Comparison of ENCODE assay signal across 14 cellular contexts in genomic region chr2:139259422-139260051, GRCh38.
DNase-seq lines count a peak whose midpoint lies in the region; ATAC-seq and TF ChIP-seq lines count a peak whose summit lies in the region.
"Had no signal": no experiment of that assay in that cellular context is flagged by ENCODE, and none has a peak within 500 bp of the region (broad histone marks: within the 10 kb centered on the region; RNA-seq: fewer than 3 reads in every experiment).

No MANE protein-coding gene starts in this region.

- H3K9me3 ChIP-seq in HCT116 (ENCODE audit: control insufficient read depth in 1 of 2, insufficient read depth in 1 of 2, low read depth in 1 of 2, low read length in 2 of 2), result no peaks in the 10 kb centered on the region

- no peak overlapping the region for H3K4me3 ChIP-seq in HCT116 (replicated peaks in 1 of 2; ENCODE audit: low read depth in 1 of 2, low read length in 2 of 2)
- H3K4me3 ChIP-seq: BLaER1 treated with 17β-estradiol and CSF1 and Interleukin-3, amounts not matched to agents 10 nM and 100 nM; GM12878; GM23248 had no signal

- peak overlapping the region; percentile 57 for H2AFZ ChIP-seq in HCT116 (ENCODE audit: low read depth, low read length, poor library complexity, severe bottlenecking)
- H2AFZ ChIP-seq: GM23248 had no signal

- RAD21 ChIA-PET in HCT116 (lab: Charles Lee; ENCODE audit: low non-redundant PET in 1 of 2, low total read pairs in 2 of 2, uncharacterized antibody in 2 of 2, unreplicated experiment in 2 of 2), result no interaction called here

- H4K20me1 ChIP-seq in HCT116 (ENCODE audit: insufficient read depth), result no peaks in the 10 kb centered on the region
- H4K20me1 ChIP-seq: BLaER1 treated with 17β-estradiol and CSF1 and Interleukin-3, amounts not matched to agents 10 nM and 100 nM had no signal

- H3K4me1 ChIP-seq in HCT116 (ENCODE audit: control insufficient read depth in 1 of 2, insufficient read depth in 2 of 2, low read length in 2 of 2), result peaks cover 0 to 14% of the 10 kb centered on the region in 2 experiments; a peak in 2 of 4 replicates
- H3K4me1 ChIP-seq: BLaER1 treated with 17β-estradiol and CSF1 and Interleukin-3, amounts not matched to agents 10 nM and 100 nM had no signal

- DNase-seq in HCT116 (ENCODE audit: low read depth, low spot score) (peak; percentile 32), HuH-7 (ENCODE audit: low spot score) (peak; percentile 17), iPS-NIHi7 (ENCODE audit: extremely low spot score) (peak; percentile 10), renal cortical epithelial cell (ENCODE audit: low read depth) (peak; percentile 20), iPS-NIHi11 (ENCODE audit: low spot score) (no peak), NAMALWA (ENCODE audit: low spot score) (no peak), NCI-H2196 (lab: John Stamatoyannopoulos, UW; ENCODE audit: unreplicated experiment) (no peak)
- DNase-seq: ACHN; CD4-positive, CD25-positive, alpha-beta regulatory T cell; DMS79; GM23248; IMR-90 had no signal

- no peaks in the 10 kb centered on the region for H3K79me2 ChIP-seq in HCT116 (ENCODE audit: insufficient read depth, low read length)

- TF ChIP-seq CTCF in HCT116 (IDR thresholded peaks at IDR 0.05 in 2 of 3, conservative IDR thresholded peaks at IDR 0.05 in 1 of 3; ENCODE audit: borderline replicate concordance in 1 of 3, insufficient read depth in 1 of 3, low read depth in 2 of 3, low read length in 2 of 3), result no peak

- no peak overlapping the region for H3K9ac ChIP-seq in HCT116 (ENCODE audit: low read length)
- H3K9ac ChIP-seq: BLaER1 treated with 17β-estradiol and CSF1 and Interleukin-3, amounts not matched to agents 10 nM and 100 nM; GM23248 had no signal

- TF ChIP-seq POLR2A in HCT116 (IDR thresholded peaks at IDR 0.05; ENCODE audit: borderline replicate concordance, extremely low read depth, insufficient read depth, insufficient read length), result no peak

- no peaks in the 10 kb centered on the region for H3K9me2 ChIP-seq in HCT116 (ENCODE audit: insufficient read depth)

- peak overlapping the region; percentile 24; the same call in 1 of the 2 replicates for H3K4me2 ChIP-seq in HCT116 (ENCODE audit: low read length)
- H3K4me2 ChIP-seq: BLaER1 treated with 17β-estradiol and CSF1 and Interleukin-3, amounts not matched to agents 10 nM and 100 nM had no signal

- no TSS peak for BruUV-seq in HCT116 (replicated peaks; lab: Mats Ljungman, UMichigan)

- H3K36me3 ChIP-seq in HCT116 (ENCODE audit: control insufficient read depth in 1 of 2, insufficient read depth in 2 of 2, low read length in 2 of 2), result no peaks in the 10 kb centered on the region
- H3K36me3 ChIP-seq: BLaER1 treated with 17β-estradiol and CSF1 and Interleukin-3, amounts not matched to agents 10 nM and 100 nM had no signal

- intact Hi-C loops in HCT116 (cut with micrococcal nuclease), result no loop called here

- CTCF ChIA-PET in HCT116 (lab: Charles Lee), result no interaction called here

- POLR2A ChIA-PET in HCT116 (lab: Charles Lee), result no interaction called here

- no peak overlapping the region for H3K27ac ChIP-seq in HCT116 (ENCODE audit: low read depth, low read length)
- H3K27ac ChIP-seq: BLaER1 treated with 17β-estradiol and CSF1 and Interleukin-3, amounts not matched to agents 10 nM and 100 nM; GM23248 had no signal

- ATAC-seq in HCT116, result peak; percentile 77
- ATAC-seq: GM12878 had no signal

- no peak for TF ChIP-seq RAD21 in HCT116 (IDR thresholded peaks at IDR 0.05; ENCODE audit: low read depth)

- H3K27me3 ChIP-seq in HCT116 (ENCODE audit: insufficient read depth, low read length), result no peaks in the 10 kb centered on the region
- H3K27me3 ChIP-seq: BLaER1 treated with 17β-estradiol and CSF1 and Interleukin-3, amounts not matched to agents 10 nM and 100 nM had no signal

TF ChIP-seq in HCT116, 20 proteins besides CTCF, POLR2A, EP300 and RAD21:
- no peak for TF ChIP-seq ZNF274 (IDR thresholded peaks at IDR 0.05; ENCODE audit: low read depth, low read length)
- no peak for TF ChIP-seq SP1 (IDR thresholded peaks at IDR 0.05; ENCODE audit: low read depth)
- TF ChIP-seq, protein P1, sequence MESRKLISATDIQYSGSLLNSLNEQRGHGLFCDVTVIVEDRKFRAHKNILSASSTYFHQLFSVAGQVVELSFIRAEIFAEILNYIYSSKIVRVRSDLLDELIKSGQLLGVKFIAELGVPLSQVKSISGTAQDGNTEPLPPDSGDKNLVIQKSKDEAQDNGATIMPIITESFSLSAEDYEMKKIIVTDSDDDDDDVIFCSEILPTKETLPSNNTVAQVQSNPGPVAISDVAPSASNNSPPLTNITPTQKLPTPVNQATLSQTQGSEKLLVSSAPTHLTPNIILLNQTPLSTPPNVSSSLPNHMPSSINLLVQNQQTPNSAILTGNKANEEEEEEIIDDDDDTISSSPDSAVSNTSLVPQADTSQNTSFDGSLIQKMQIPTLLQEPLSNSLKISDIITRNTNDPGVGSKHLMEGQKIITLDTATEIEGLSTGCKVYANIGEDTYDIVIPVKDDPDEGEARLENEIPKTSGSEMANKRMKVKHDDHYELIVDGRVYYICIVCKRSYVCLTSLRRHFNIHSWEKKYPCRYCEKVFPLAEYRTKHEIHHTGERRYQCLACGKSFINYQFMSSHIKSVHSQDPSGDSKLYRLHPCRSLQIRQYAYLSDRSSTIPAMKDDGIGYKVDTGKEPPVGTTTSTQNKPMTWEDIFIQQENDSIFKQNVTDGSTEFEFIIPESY (IDR thresholded peaks at IDR 0.05; ENCODE audit: extremely low read depth, insufficient replicate concordance, low read length), result no peak
- no peak for TF ChIP-seq YY1 (IDR thresholded peaks at IDR 0.05; ENCODE audit: extremely low read depth, insufficient replicate concordance, low read depth, low read length)
- TF ChIP-seq CBX3 (IDR thresholded peaks at IDR 0.05; ENCODE audit: low read depth), result no peak
- TF ChIP-seq TCF7L2 (IDR thresholded peaks at IDR 0.05; ENCODE audit: borderline replicate concordance, extremely low read depth, insufficient read depth, insufficient read length), result peak; percentile 68
- no peak for TF ChIP-seq POLR2AphosphoS5 (IDR thresholded peaks at IDR 0.05; ENCODE audit: low read depth, low read length)
- TF ChIP-seq CEBPB (IDR thresholded peaks at IDR 0.05; ENCODE audit: low read depth), result 0 out of 2 replicates have a peak, but pooled peaks have one; percentile 9
- TF ChIP-seq EZH2 (IDR thresholded peaks at IDR 0.05), result no peak
- TF ChIP-seq EZH2phosphoT487 (IDR thresholded peaks at IDR 0.05; ENCODE audit: borderline replicate concordance), result no peak
- TF ChIP-seq JUND (IDR thresholded peaks at IDR 0.05), result 0 out of 2 replicates have a peak, but pooled peaks have one; percentile 7
- peak; percentile 33 for TF ChIP-seq FOSL1 (IDR thresholded peaks at IDR 0.05; ENCODE audit: low read depth)

Comparison
In these comparisons a context has a peak if more than half of its experiments do, and no peak if none do; other contexts are left out.
1. DNase-seq: peak in HCT116 (single experiment), HuH-7 (single experiment), iPS-NIHi7 (single experiment) and renal cortical epithelial cell (single experiment); none in iPS-NIHi11 (single experiment), NAMALWA (single experiment) and NCI-H2196 (single experiment).